1 cellular context compared by ENCODE assay signal in the genomic region with DNA sequence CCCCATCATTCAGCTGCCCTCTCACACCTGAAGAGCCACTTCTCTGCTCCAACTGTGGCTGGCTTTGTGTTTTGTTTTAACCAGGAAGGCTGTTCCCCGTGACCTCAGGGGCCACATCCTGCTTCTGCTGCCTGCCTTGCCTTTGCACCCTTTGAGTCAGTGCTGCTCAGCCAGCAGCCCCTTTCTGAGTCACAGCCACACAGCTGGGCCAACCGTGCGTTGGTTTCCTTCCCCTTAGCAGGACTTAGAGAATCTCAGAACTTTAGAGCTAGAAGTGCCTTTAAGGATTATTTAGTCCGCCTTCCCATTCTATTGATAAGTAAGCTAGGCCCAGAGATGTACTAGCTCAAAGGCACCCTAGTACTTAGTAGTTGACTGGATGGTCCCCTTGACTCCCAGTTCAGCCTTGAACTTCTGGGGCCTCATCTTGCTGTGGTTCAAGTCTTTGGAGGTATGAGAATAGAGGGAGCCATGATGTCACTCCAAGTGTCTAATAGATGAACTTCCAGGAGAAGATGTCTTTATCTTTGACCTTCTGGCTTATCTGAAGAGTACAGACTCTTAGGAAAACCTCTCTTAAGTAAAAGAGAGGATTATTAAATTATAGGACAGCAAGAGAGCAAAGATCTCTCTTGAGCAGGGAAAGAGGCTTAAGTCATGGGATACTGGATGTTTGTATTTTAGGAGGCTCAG.
TF ChIP-seq lines count a peak whose summit lies in the region.

No MANE protein-coding gene starts in this region.

TF ChIP-seq in GM12878, 131 proteins besides CTCF, POLR2A, EP300 and RAD21 (continued from another document and continues in another):
- peak; percentile 64; the same call in 1 of the 2 replicates for TF ChIP-seq ZNF687 (IDR thresholded peaks at IDR 0.05)
- TF ChIP-seq RELA (IDR thresholded peaks at IDR 0.05; ENCODE audit: borderline replicate concordance, partially characterized antibody), result no peak
- no peak for TF ChIP-seq BRCA1 (IDR thresholded peaks at IDR 0.05; ENCODE audit: low read depth, low read length)
- peak in 1 of 2 experiments; percentile 82; a peak in 2 of 4 replicates for TF ChIP-seq ETV6 (conservative IDR thresholded peaks at IDR 0.05 in 1 of 2, IDR thresholded peaks at IDR 0.05 in 1 of 2; ENCODE audit: borderline replicate concordance in 1 of 2, low read depth in 1 of 2)
- TF ChIP-seq, protein P1, sequence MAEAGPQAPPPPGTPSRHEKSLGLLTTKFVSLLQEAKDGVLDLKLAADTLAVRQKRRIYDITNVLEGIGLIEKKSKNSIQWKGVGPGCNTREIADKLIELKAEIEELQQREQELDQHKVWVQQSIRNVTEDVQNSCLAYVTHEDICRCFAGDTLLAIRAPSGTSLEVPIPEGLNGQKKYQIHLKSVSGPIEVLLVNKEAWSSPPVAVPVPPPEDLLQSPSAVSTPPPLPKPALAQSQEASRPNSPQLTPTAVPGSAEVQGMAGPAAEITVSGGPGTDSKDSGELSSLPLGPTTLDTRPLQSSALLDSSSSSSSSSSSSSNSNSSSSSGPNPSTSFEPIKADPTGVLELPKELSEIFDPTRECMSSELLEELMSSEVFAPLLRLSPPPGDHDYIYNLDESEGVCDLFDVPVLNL (IDR thresholded peaks at IDR 0.05; ENCODE audit: low read depth, low read length), result no peak
- no peak for TF ChIP-seq HDAC2 (IDR thresholded peaks at IDR 0.05)
- TF ChIP-seq E2F8 (IDR thresholded peaks at IDR 0.05; ENCODE audit: low read depth, partially characterized antibody), result no peak
- no peak for TF ChIP-seq CBX3 (IDR thresholded peaks at IDR 0.05; ENCODE audit: borderline replicate concordance, low read depth)
- 0 out of 2 replicates have a peak, but pooled peaks have one; percentile 60 for TF ChIP-seq BACH1 (IDR thresholded peaks at IDR 0.05; ENCODE audit: borderline replicate concordance)
- no peak; the same call in none of the 2 replicates for TF ChIP-seq RELB (IDR thresholded peaks at IDR 0.05; ENCODE audit: low read depth)
- no peak for TF ChIP-seq CEBPB (IDR thresholded peaks at IDR 0.05; ENCODE audit: borderline replicate concordance in 1 of 2, low read depth in 2 of 2, low read length in 2 of 2)
- no peak for TF ChIP-seq TCF7 (IDR thresholded peaks at IDR 0.05; ENCODE audit: borderline replicate concordance)
- TF ChIP-seq STAT1 (conservative IDR thresholded peaks at IDR 0.05), result no peak
- peak; percentile 90 for TF ChIP-seq IRF4 (IDR thresholded peaks at IDR 0.05; ENCODE audit: low read depth, low read length)
- peak; percentile 98 for TF ChIP-seq TCF3 (IDR thresholded peaks at IDR 0.05; ENCODE audit: borderline replicate concordance, insufficient read depth, low read depth, low read length)
- TF ChIP-seq ELK1 (IDR thresholded peaks at IDR 0.05; ENCODE audit: low read depth, low read length), result no peak
- TF ChIP-seq GATAD2B (conservative IDR thresholded peaks at IDR 0.05; ENCODE audit: low read depth), result no peak; the same call in 1 of the 2 replicates
- TF ChIP-seq, protein P2, sequence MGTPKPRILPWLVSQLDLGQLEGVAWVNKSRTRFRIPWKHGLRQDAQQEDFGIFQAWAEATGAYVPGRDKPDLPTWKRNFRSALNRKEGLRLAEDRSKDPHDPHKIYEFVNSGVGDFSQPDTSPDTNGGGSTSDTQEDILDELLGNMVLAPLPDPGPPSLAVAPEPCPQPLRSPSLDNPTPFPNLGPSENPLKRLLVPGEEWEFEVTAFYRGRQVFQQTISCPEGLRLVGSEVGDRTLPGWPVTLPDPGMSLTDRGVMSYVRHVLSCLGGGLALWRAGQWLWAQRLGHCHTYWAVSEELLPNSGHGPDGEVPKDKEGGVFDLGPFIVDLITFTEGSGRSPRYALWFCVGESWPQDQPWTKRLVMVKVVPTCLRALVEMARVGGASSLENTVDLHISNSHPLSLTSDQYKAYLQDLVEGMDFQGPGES (IDR thresholded peaks at IDR 0.05), result no peak
- TF ChIP-seq ESRRA (IDR thresholded peaks at IDR 0.05; ENCODE audit: low read length), result no peak
- no peak for TF ChIP-seq PAX8 (IDR thresholded peaks at IDR 0.05)
- peak; percentile 64 for TF ChIP-seq DPF2 (IDR thresholded peaks at IDR 0.05)
- TF ChIP-seq NFXL1 (IDR thresholded peaks at IDR 0.05; ENCODE audit: borderline replicate concordance), result no peak
- no peak for TF ChIP-seq ZNF622 (IDR thresholded peaks at IDR 0.05)
- TF ChIP-seq, protein P3, sequence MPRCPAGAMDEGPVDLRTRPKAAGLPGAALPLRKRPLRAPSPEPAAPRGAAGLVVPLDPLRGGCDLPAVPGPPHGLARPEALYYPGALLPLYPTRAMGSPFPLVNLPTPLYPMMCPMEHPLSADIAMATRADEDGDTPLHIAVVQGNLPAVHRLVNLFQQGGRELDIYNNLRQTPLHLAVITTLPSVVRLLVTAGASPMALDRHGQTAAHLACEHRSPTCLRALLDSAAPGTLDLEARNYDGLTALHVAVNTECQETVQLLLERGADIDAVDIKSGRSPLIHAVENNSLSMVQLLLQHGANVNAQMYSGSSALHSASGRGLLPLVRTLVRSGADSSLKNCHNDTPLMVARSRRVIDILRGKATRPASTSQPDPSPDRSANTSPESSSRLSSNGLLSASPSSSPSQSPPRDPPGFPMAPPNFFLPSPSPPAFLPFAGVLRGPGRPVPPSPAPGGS (IDR thresholded peaks at IDR 0.05; ENCODE audit: borderline replicate concordance, insufficient read depth, low read depth, low read length, poor library complexity, severe bottlenecking), result peak; percentile 93
- TF ChIP-seq, protein P4, sequence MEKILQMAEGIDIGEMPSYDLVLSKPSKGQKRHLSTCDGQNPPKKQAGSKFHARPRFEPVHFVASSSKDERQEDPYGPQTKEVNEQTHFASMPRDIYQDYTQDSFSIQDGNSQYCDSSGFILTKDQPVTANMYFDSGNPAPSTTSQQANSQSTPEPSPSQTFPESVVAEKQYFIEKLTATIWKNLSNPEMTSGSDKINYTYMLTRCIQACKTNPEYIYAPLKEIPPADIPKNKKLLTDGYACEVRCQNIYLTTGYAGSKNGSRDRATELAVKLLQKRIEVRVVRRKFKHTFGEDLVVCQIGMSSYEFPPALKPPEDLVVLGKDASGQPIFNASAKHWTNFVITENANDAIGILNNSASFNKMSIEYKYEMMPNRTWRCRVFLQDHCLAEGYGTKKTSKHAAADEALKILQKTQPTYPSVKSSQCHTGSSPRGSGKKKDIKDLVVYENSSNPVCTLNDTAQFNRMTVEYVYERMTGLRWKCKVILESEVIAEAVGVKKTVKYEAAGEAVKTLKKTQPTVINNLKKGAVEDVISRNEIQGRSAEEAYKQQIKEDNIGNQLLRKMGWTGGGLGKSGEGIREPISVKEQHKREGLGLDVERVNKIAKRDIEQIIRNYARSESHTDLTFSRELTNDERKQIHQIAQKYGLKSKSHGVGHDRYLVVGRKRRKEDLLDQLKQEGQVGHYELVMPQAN (conservative IDR thresholded peaks at IDR 0.05), result no peak
- peak; percentile 55 for TF ChIP-seq MTA2 (IDR thresholded peaks at IDR 0.05; ENCODE audit: low read depth)
- TF ChIP-seq GABPA (IDR thresholded peaks at IDR 0.05; ENCODE audit: low read depth), result no peak
- TF ChIP-seq SP1 (IDR thresholded peaks at IDR 0.05; ENCODE audit: low read depth, low read length), result peak; percentile 75
- no peak for TF ChIP-seq MTA3 (IDR thresholded peaks at IDR 0.05; ENCODE audit: borderline replicate concordance, low read length)
- TF ChIP-seq, protein P5, sequence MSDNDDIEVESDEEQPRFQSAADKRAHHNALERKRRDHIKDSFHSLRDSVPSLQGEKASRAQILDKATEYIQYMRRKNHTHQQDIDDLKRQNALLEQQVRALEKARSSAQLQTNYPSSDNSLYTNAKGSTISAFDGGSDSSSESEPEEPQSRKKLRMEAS (IDR thresholded peaks at IDR 0.05; ENCODE audit: low read depth, low read length), result no peak
- TF ChIP-seq RAD51 (IDR thresholded peaks at IDR 0.05), result no peak
- no peak for TF ChIP-seq SUZ12 (IDR thresholded peaks at IDR 0.05; ENCODE audit: unreplicated experiment)
- no peak for TF ChIP-seq BMI1 (IDR thresholded peaks at IDR 0.05; ENCODE audit: borderline replicate concordance)
- TF ChIP-seq KDM1A (IDR thresholded peaks at IDR 0.05; ENCODE audit: borderline replicate concordance), result no peak
- no peak for TF ChIP-seq ZBTB33 (IDR thresholded peaks at IDR 0.05)
- TF ChIP-seq, protein P6, sequence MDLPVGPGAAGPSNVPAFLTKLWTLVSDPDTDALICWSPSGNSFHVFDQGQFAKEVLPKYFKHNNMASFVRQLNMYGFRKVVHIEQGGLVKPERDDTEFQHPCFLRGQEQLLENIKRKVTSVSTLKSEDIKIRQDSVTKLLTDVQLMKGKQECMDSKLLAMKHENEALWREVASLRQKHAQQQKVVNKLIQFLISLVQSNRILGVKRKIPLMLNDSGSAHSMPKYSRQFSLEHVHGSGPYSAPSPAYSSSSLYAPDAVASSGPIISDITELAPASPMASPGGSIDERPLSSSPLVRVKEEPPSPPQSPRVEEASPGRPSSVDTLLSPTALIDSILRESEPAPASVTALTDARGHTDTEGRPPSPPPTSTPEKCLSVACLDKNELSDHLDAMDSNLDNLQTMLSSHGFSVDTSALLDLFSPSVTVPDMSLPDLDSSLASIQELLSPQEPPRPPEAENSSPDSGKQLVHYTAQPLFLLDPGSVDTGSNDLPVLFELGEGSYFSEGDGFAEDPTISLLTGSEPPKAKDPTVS (IDR thresholded peaks at IDR 0.05; ENCODE audit: low read depth, low read length), result no peak
